ENCODE assay signal across 1 cellular context in genomic region chr4:140641789-140642439, GRCh38.
TF ChIP-seq lines count a peak whose summit lies in the region.

No MANE protein-coding gene starts in this region.

TF ChIP-seq in HepG2, 621 proteins besides CTCF, POLR2A, EP300 and RAD21 (continued from another document and continues in another):
- TF ChIP-seq ZNF788 (CRISPR knock-in tag; IDR thresholded peaks at IDR 0.05; ENCODE audit: borderline replicate concordance) (peak; percentile 29; the same call in 1 of the 2 replicates), THAP9 (CRISPR knock-in tag; IDR thresholded peaks at IDR 0.05; ENCODE audit: borderline replicate concordance) (peak; percentile 30; the same call in 1 of the 2 replicates), IKZF5 (CRISPR knock-in tag; IDR thresholded peaks at IDR 0.05) (0 out of 2 replicates have a peak, but pooled peaks have one; percentile 21), LCORL (IDR thresholded peaks at IDR 0.05) (no peak), LCORL (CRISPR knock-in tag; IDR thresholded peaks at IDR 0.05) (no peak), ZNF710 (CRISPR knock-in tag; IDR thresholded peaks at IDR 0.05; ENCODE audit: borderline replicate concordance) (peak; percentile 89), TP53 (CRISPR knock-in tag; conservative IDR thresholded peaks at IDR 0.05) (no peak), ZNF17 (CRISPR knock-in tag; IDR thresholded peaks at IDR 0.05) (no peak), ZNF687 (CRISPR knock-in tag; IDR thresholded peaks at IDR 0.05) (peak; percentile 94), ATF7 (IDR thresholded peaks at IDR 0.05) (no peak), ATF7 (CRISPR knock-in tag; IDR thresholded peaks at IDR 0.05) (no peak), PAXIP1 (CRISPR knock-in tag; conservative IDR thresholded peaks at IDR 0.05) (peak; percentile 75), TFDP1 (CRISPR knock-in tag; IDR thresholded peaks at IDR 0.05; ENCODE audit: borderline replicate concordance) (no peak), ZNF510 (CRISPR knock-in tag; IDR thresholded peaks at IDR 0.05; ENCODE audit: low read depth) (no peak), GPBP1L1 (CRISPR knock-in tag; IDR thresholded peaks at IDR 0.05) (no peak), EHMT2 (IDR thresholded peaks at IDR 0.05; ENCODE audit: borderline replicate concordance, low read depth, low read length) (no peak), ZBTB4 (CRISPR knock-in tag; IDR thresholded peaks at IDR 0.05; ENCODE audit: borderline replicate concordance) (no peak), CCDC6 (CRISPR knock-in tag; IDR thresholded peaks at IDR 0.05) (no peak), ZNF792 (CRISPR knock-in tag; IDR thresholded peaks at IDR 0.05) (no peak), ZKSCAN5 (CRISPR knock-in tag; IDR thresholded peaks at IDR 0.05) (peak; percentile 26; the same call in 1 of the 2 replicates), ZNF768 (CRISPR knock-in tag; IDR thresholded peaks at IDR 0.05) (peak; percentile 28; the same call in 1 of the 2 replicates), ZNF232 (CRISPR knock-in tag; IDR thresholded peaks at IDR 0.05; ENCODE audit: borderline replicate concordance) (no peak), ZNF354B (CRISPR knock-in tag; IDR thresholded peaks at IDR 0.05) (no peak), NAIF1 (CRISPR knock-in tag; IDR thresholded peaks at IDR 0.05; ENCODE audit: borderline replicate concordance) (no peak), MXI1 (IDR thresholded peaks at IDR 0.05; ENCODE audit: borderline replicate concordance, low read depth, low read length) (peak; percentile 38; the same call in 1 of the 3 replicates), ZNF83 (CRISPR knock-in tag; IDR thresholded peaks at IDR 0.05; ENCODE audit: borderline replicate concordance) (no peak), HNRNPL (IDR thresholded peaks at IDR 0.05; ENCODE audit: low read depth, low read length) (peak; percentile 99), NR1H2 (CRISPR knock-in tag; IDR thresholded peaks at IDR 0.05; ENCODE audit: borderline replicate concordance, low read depth) (no peak), TBX2 (CRISPR knock-in tag; IDR thresholded peaks at IDR 0.05; ENCODE audit: borderline replicate concordance) (peak; percentile 72), RBM39 (IDR thresholded peaks at IDR 0.05; ENCODE audit: low read depth, low read length, poor library complexity, severe bottlenecking) (peak; percentile 46), ZNF362 (CRISPR knock-in tag; IDR thresholded peaks at IDR 0.05; ENCODE audit: borderline replicate concordance) (peak; percentile 30; the same call in 1 of the 2 replicates), ZNF317 (CRISPR knock-in tag; IDR thresholded peaks at IDR 0.05) (peak; percentile 61; the same call in 1 of the 2 replicates), HNF4A (CRISPR knock-in tag; IDR thresholded peaks at IDR 0.05) (peak; percentile 64), ERF (CRISPR knock-in tag; IDR thresholded peaks at IDR 0.05) (0 out of 2 replicates have a peak, but pooled peaks have one; percentile 26), ZNF460 (CRISPR knock-in tag; IDR thresholded peaks at IDR 0.05; ENCODE audit: borderline replicate concordance) (no peak), ETV6 (CRISPR knock-in tag; conservative IDR thresholded peaks at IDR 0.05) (no peak), NR2C2 (CRISPR knock-in tag; IDR thresholded peaks at IDR 0.05; ENCODE audit: borderline replicate concordance) (peak; percentile 51; the same call in 1 of the 2 replicates), STAG1 (CRISPR knock-in tag; IDR thresholded peaks at IDR 0.05) (peak; percentile 45), SPEN (CRISPR knock-in tag; IDR thresholded peaks at IDR 0.05; ENCODE audit: low read depth) (peak; percentile 39; the same call in 1 of the 2 replicates)
